In the genomic region with DNA sequence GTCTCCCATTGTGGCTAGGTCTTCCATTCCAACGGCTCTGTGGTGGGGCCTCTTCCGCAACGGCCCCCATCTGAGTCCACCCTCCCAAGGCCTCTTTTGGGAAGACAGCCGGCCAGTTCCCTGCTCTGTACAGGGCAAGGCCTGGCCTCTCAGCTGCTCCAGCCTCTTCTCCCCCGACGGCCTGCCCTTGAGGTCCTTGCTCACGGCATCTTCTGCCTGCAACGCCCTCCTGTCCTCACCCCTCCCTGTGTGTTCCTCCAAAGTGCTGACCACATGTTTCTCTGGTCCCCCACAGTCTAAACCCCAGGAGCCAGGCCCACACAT, we compare ENCODE assay signal across 22 cellular contexts. TPM values are rescaled to one million over a fixed set of nuclear protein-coding genes. Genes with fewer than 3 reads are reported as not detected.
A peak's percentile ranks its signal among the peaks of the same experiment; 100 is the strongest.
DNase-seq lines count a peak whose midpoint lies in the region; ATAC-seq, FAIRE-seq and TF ChIP-seq lines count a peak whose summit lies in the region.
"Had no signal": no experiment of that assay in that cellular context is flagged by ENCODE, and none has a peak within 500 bp of the region (broad histone marks: within the 10 kb centered on the region; RNA-seq: fewer than 3 reads in every experiment).

No MANE protein-coding gene starts in this region.

- H2BK12ac ChIP-seq in H1 (ENCODE audit: low read depth, low read length), result no peak overlapping the region

- 84% methylated on average over 8 of the region's 8 CpGs for WGBS in right cardiac atrium
- 90% methylated on average over 8 of the region's 8 CpGs; no CpG with 5 or more reads in 1 of the 2 experiments for WGBS in H1 (ENCODE audit: extremely low coverage in 1 of 2, insufficient coverage in 1 of 2, insufficient read length in 1 of 2, insufficient replicate concordance in 2 of 2, low coverage in 1 of 2, low lambda C conversion rate in 2 of 2, missing lambda C conversion rate in 1 of 2), 2 experiments

- H3K4ac ChIP-seq in H1 (replicated peaks; ENCODE audit: insufficient read length, low read depth, low read length), result no peak overlapping the region

- H3K79me2 ChIP-seq in H1 (ENCODE audit: control insufficient read depth in 1 of 2, insufficient read depth in 2 of 2, low read length in 2 of 2) (peaks cover 22 to 100% of the 10 kb centered on the region in 2 experiments), neural progenitor cell (ENCODE audit: low read depth) (peaks cover 99% of the 10 kb centered on the region)

- no peak for ATAC-seq in right cardiac atrium
- no peak for ATAC-seq in upper lobe of right lung
- ATAC-seq: left colon had no signal

- POLR2A ChIA-PET in H1 (lab: Charles Lee; ENCODE audit: partially characterized antibody), result no interaction called here

- no peak for TF ChIP-seq EP300 in H1 (IDR thresholded peaks at IDR 0.05; ENCODE audit: borderline replicate concordance in 1 of 2, low read depth in 2 of 2, low read length in 2 of 2)

- H2BK15ac ChIP-seq in H1 (ENCODE audit: low read length), result no peak overlapping the region

- TF ChIP-seq POLR2A in H1 (IDR thresholded peaks at IDR 0.05; ENCODE audit: control extremely low read depth in 1 of 2, low read depth in 2 of 2, low read length in 2 of 2), result no peak

- H4K20me1 ChIP-seq in H1 (replicated peaks in 1 of 2; ENCODE audit: control insufficient read depth in 1 of 2, insufficient read depth in 2 of 2, low read length in 2 of 2) (peaks cover 66 to 81% of the 10 kb centered on the region in 2 experiments), neural progenitor cell (ENCODE audit: low read depth) (peaks cover 100% of the 10 kb centered on the region)

- H3K4me2 ChIP-seq in H1 (ENCODE audit: insufficient read depth in 1 of 2, low read depth in 2 of 2, low read length in 2 of 2), result no peak overlapping the region
- no peak overlapping the region for H3K4me2 ChIP-seq in neural progenitor cell

- H2BK20ac ChIP-seq in H1 (ENCODE audit: low read length), result no peak overlapping the region

- H3K18ac ChIP-seq in H1 (ENCODE audit: extremely low read depth, low read length), result no peak overlapping the region

- TF ChIP-seq CTCF in right atrium auricular region (IDR thresholded peaks at IDR 0.05) (no peak), H1 (IDR thresholded peaks at IDR 0.05; ENCODE audit: control extremely low read depth in 1 of 3, insufficient read depth in 1 of 3, low read depth in 1 of 3, low read length in 3 of 3) (no peak), neural progenitor cell (IDR thresholded peaks at IDR 0.05) (no peak), type B pancreatic cell (conservative IDR thresholded peaks at IDR 0.05) (no peak), upper lobe of right lung (IDR thresholded peaks at IDR 0.05) (no peak)

- H3K4me1 ChIP-seq in right cardiac atrium (ENCODE audit: control insufficient read depth, insufficient read depth, low read length) (peaks cover 21% of the 10 kb centered on the region), right atrium auricular region (peaks cover 0 to 50% of the 10 kb centered on the region in 2 donors), H1 (replicated peaks in 1 of 4; ENCODE audit: control insufficient read depth in 3 of 4, insufficient read depth in 4 of 4, low read length in 3 of 4) (peaks cover 0 to 46% (median 25%) of the 10 kb centered on the region in 4 experiments; a peak in 6 of 7 replicates), neural progenitor cell (peaks cover 28% of the 10 kb centered on the region), upper lobe of right lung (peaks cover 30% of the 10 kb centered on the region)

- H3K27me3 ChIP-seq in right cardiac atrium (ENCODE audit: control insufficient read depth, insufficient read depth) (no peaks in the 10 kb centered on the region), right atrium auricular region (no peaks in the 10 kb centered on the region), H1 (replicated peaks in 1 of 4; ENCODE audit: control insufficient read depth in 3 of 4, extremely low read depth in 1 of 4, insufficient read depth in 3 of 4, low read length in 3 of 4) (no peaks in the 10 kb centered on the region), neural progenitor cell (no peaks in the 10 kb centered on the region), upper lobe of right lung (no peaks in the 10 kb centered on the region)

- DNase-seq in right cardiac atrium (peak in 2 of 3 donors; percentile 14 to 29), right atrium auricular region (ENCODE audit: low spot score) (no peak), H1 (ENCODE audit: low read depth in 1 of 2, low spot score in 2 of 2) (no peak), neural progenitor cell (ENCODE audit: low spot score) (no peak), type B pancreatic cell (ENCODE audit: extremely low spot score, unreplicated experiment) (no peak), upper lobe of right lung (no peak), CD1c-positive myeloid dendritic cell (ENCODE audit: extremely low spot score) (no peak)
- no peak for DNase-seq in stimulated activated CD4-positive, alpha-beta T cell treated with anti-CD3 and anti-CD28 coated beads, Interleukin-4, amount 100 ng/mL, for 24 hours
- DNase-seq: activated CD4-positive, alpha-beta T cell treated with anti-CD3 and anti-CD28 coated beads, Interleukin-2, amount 50 U/mL, for 1 hour; activated naive CD4-positive, alpha-beta T cell treated with Interleukin-2 at 50 U/mL for 16 hours; foreskin melanocyte; left colon; NCI-H1694 treated with DMSO at 0.1 percent for 48 hours; NCI-H2227 treated with DMSO at 0.1 percent for 48 hours; occipital lobe; RPMI8226; stimulated activated CD4-positive, alpha-beta T cell treated with anti-CD3 and anti-CD28 coated beads, Interleukin-4, amount 100 ng/mL, for 1 hour; SW 1271 had no signal

- no peak overlapping the region for H2BK120ac ChIP-seq in H1 (replicated peaks; ENCODE audit: low read depth, low read length)

- no peaks in the 10 kb centered on the region for H3F3A ChIP-seq in neural progenitor cell (ENCODE audit: low read depth)

- H3K4me3 ChIP-seq in right cardiac atrium (ENCODE audit: low read length), result no peak overlapping the region
- H3K4me3 ChIP-seq in right atrium auricular region, result no peak overlapping the region
- H3K4me3 ChIP-seq in H1 (ENCODE audit: extremely low read depth in 1 of 4, insufficient read depth in 2 of 4, low read depth in 3 of 4, low read length in 4 of 4), result no peak overlapping the region
- H3K4me3 ChIP-seq in neural progenitor cell, result no peak overlapping the region
- H3K4me3 ChIP-seq in upper lobe of right lung, result no peak overlapping the region
- H3K4me3 ChIP-seq: mucosa of descending colon had no signal

- H3K36me3 ChIP-seq in right atrium auricular region, result no peaks in the 10 kb centered on the region
- H3K36me3 ChIP-seq in H1 (ENCODE audit: control insufficient read depth in 2 of 4, insufficient read depth in 4 of 4, low read length in 3 of 4), result no peaks in the 10 kb centered on the region; a peak in 1 of 8 replicates
- H3K36me3 ChIP-seq in neural progenitor cell, result no peaks in the 10 kb centered on the region
- H3K36me3 ChIP-seq in upper lobe of right lung, result no peaks in the 10 kb centered on the region

- H3K27ac Mint-ChIP-seq in neural progenitor cell (peak overlapping the region; percentile 60), type B pancreatic cell (peak overlapping the region; percentile 34)
- H3K27ac Mint-ChIP-seq: CD4-positive, alpha-beta memory T cell had no signal

- H3K9me3 Mint-ChIP-seq in neural progenitor cell (peaks cover 6% of the 10 kb centered on the region), type B pancreatic cell (no peaks in the 10 kb centered on the region)

- no peak overlapping the region for H2BK5ac ChIP-seq in H1 (ENCODE audit: low read depth, low read length)

- H3K36me3 Mint-ChIP-seq in neural progenitor cell, result peaks cover 10% of the 10 kb centered on the region
- H3K36me3 Mint-ChIP-seq in type B pancreatic cell, result peaks cover 12% of the 10 kb centered on the region

- peaks cover 6% of the 10 kb centered on the region for H3K27me3 Mint-ChIP-seq in neural progenitor cell (ENCODE audit: insufficient read depth, low read depth)
- no peaks in the 10 kb centered on the region for H3K27me3 Mint-ChIP-seq in type B pancreatic cell
- H3K27me3 Mint-ChIP-seq: CD4-positive, alpha-beta memory T cell had no signal

- H3K4me1 Mint-ChIP-seq in neural progenitor cell, result peaks cover 53% of the 10 kb centered on the region
- peaks cover 49% of the 10 kb centered on the region for H3K4me1 Mint-ChIP-seq in type B pancreatic cell (ENCODE audit: unreplicated experiment)

- no peak overlapping the region for H3K14ac ChIP-seq in H1 (ENCODE audit: insufficient read length)

- FAIRE-seq in H1 (lab: Jason Lieb, UNC), result no peak
- FAIRE-seq: colon, TTC549 had no signal

- intact Hi-C loops in right cardiac atrium (cut with DNase I), result no loop called here
- intact Hi-C loops in upper lobe of right lung (cut with DNase I), result no loop called here

- CTCF ChIA-PET in H1 (lab: Charles Lee; ENCODE audit: partially characterized antibody), result interaction anchor here (1.1 to 1.6 kb wide), 3 partner anchors 14 to 69 kb away, joined by 3 to 5 read pairs (median 3); no protein-coding TSS in a partner anchor

- H3K23me2 ChIP-seq in H1 (ENCODE audit: low read depth, low read length), result no peaks in the 10 kb centered on the region

- peaks cover 70% of the 10 kb centered on the region for H3K79me1 ChIP-seq in H1 (ENCODE audit: low read depth, low read length)

- H3K27ac ChIP-seq in right cardiac atrium (ENCODE audit: low read length) (no peak overlapping the region), right atrium auricular region (no peak overlapping the region), H1 (ENCODE audit: low read depth, low read length) (no peak overlapping the region), neural progenitor cell (no peak overlapping the region), upper lobe of right lung (no peak overlapping the region)

- no peak overlapping the region for H4K8ac ChIP-seq in H1 (ENCODE audit: extremely low read depth, insufficient read depth, low read length)

- H2AK5ac ChIP-seq in H1 (ENCODE audit: low read depth, low read length), result 0 out of 2 replicates have a peak overlapping the region, but pooled peaks have one; percentile 78

- no peak overlapping the region for H4K91ac ChIP-seq in H1 (replicated peaks; ENCODE audit: insufficient read length, low read length)

- no peak overlapping the region for H3K56ac ChIP-seq in H1 (replicated peaks; ENCODE audit: insufficient read length, low read depth, low read length)

- no peak overlapping the region for H3K23ac ChIP-seq in H1 (ENCODE audit: insufficient read length)

- no peak overlapping the region for H2AFZ ChIP-seq in H1 (ENCODE audit: low read length)
- no peak overlapping the region for H2AFZ ChIP-seq in neural progenitor cell (replicated peaks)

- TF ChIP-seq RAD21 in H1 (IDR thresholded peaks at IDR 0.05 in 1 of 2, conservative IDR thresholded peaks at IDR 0.05 in 1 of 2; ENCODE audit: low read depth in 2 of 2, low read length in 2 of 2), result no peak

- no peak overlapping the region for H4K5ac ChIP-seq in H1 (ENCODE audit: insufficient read length, low read depth, low read length)

- H3K4me3 Mint-ChIP-seq in neural progenitor cell (peak overlapping the region; percentile 20), type B pancreatic cell (no peak overlapping the region)
- H3K4me3 Mint-ChIP-seq: CD4-positive, alpha-beta memory T cell had no signal

- no peaks in the 10 kb centered on the region for H3K9me3 ChIP-seq in right cardiac atrium (ENCODE audit: control insufficient read depth, low read length)
- no peaks in the 10 kb centered on the region for H3K9me3 ChIP-seq in right atrium auricular region
- H3K9me3 ChIP-seq in H1 (ENCODE audit: insufficient read depth in 2 of 2, low read depth in 1 of 2, low read length in 1 of 2), result no peaks in the 10 kb centered on the region
- no peaks in the 10 kb centered on the region for H3K9me3 ChIP-seq in neural progenitor cell (ENCODE audit: low read depth)
- H3K9me3 ChIP-seq in upper lobe of right lung, result no peaks in the 10 kb centered on the region
- H3K9me3 ChIP-seq: mucosa of descending colon had no signal

- H3K9ac ChIP-seq in H1 (replicated peaks in 1 of 4; ENCODE audit: extremely low read depth in 1 of 4, low read depth in 3 of 4, low read length in 3 of 4) (no peak overlapping the region), neural progenitor cell (no peak overlapping the region)

RNA-seq across cellular contexts. Expression of a gene that starts 16.0 kb away (rescaled TPM):
- total RNA-seq in right cardiac atrium (10 to 100 TPM; 13.3 to 28.4 (median 21.1) TPM), right atrium auricular region (10 to 100 TPM; 19.0 to 25.8 TPM), neural progenitor cell (ENCODE audit: low replicate concordance) (31.1 and 71.0 TPM in 2 replicates), type B pancreatic cell (ENCODE audit: low replicate concordance) (64.9 and 75.2 TPM in 2 replicates), upper lobe of right lung (33.2 TPM)
- polyA plus RNA-seq in right cardiac atrium (19.8 TPM), H1 (2011; rRNA removed) (37.4 and 61.3 TPM in 2 replicates)
- total RNA-seq in H1 (2021; fragmentation: NEBNext Ultra II Directional; extraction: Animal tissue kit (Norgen Biotek cat#: 25700)), result 72.8 and 74.6 TPM in 2 replicates
- polyA plus RNA-seq in H1 (2011; cell fraction: cytosol; rRNA removed), result 37.9 TPM
- 51.0 TPM for polyA plus RNA-seq in H1 (2011; cell fraction: nucleus; rRNA removed)
- 44.2 to 60.1 TPM (median 56.3 TPM) in 4 replicates for polyA plus RNA-seq in H1 (2012, experiment 1 of 2)
- 57.3 TPM for polyA plus RNA-seq in H1 (2012, experiment 2 of 2)
- 41.0 TPM for polyA plus RNA-seq in H1 (2013, experiment 1 of 2)
- 45.1 TPM for polyA plus RNA-seq in H1 (2013, experiment 2 of 2)
- polyA minus RNA-seq in H1 (2011; rRNA and poly(A)+ RNA removed), result 26.9 and 34.9 TPM in 2 replicates
- polyA minus RNA-seq in H1 (2011; cell fraction: cytosol; rRNA and poly(A)+ RNA removed), result 49.1 TPM
- 74.6 TPM for polyA minus RNA-seq in H1 (2011; cell fraction: nucleus; rRNA and poly(A)+ RNA removed)

Comparison
In these comparisons a context has a peak if more than half of its experiments do, and no peak if none do; other contexts are left out.
1. DNase-seq: peak in right cardiac atrium (2 of 3); none in right atrium auricular region (single experiment), H1 (0 of 2), neural progenitor cell (single experiment), type B pancreatic cell (single experiment), upper lobe of right lung (single experiment), stimulated activated CD4-positive, alpha-beta T cell treated with anti-CD3 and anti-CD28 coated beads, Interleukin-4, amount 100 ng/mL, for 24 hours (single experiment) and CD1c-positive myeloid dendritic cell (single experiment).